Comparison of ENCODE assay signal across 17 cellular contexts in the genomic region with DNA sequence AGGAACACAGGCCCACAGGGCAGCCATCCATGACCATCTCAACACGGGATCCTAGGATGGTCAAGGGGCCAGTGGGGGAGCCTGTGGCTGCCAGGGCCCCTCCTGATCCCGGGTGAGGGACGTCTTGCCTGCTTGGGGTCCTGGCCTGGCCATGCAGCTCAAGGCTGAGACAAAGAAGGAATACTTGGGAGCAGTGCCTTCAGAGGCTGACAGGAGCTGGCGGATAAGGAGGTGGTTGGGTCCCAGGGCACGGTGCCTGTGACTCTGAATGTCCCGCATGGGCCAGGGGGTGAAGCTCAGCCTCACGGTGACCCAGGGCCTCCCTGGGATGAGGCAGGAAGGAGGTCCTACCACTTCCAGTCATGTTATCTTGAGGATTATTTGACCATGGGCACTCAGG.
DNase-seq lines count a peak whose midpoint lies in the region; ATAC-seq and TF ChIP-seq lines count a peak whose summit lies in the region.
"Had no signal": no experiment of that assay in that cellular context is flagged by ENCODE, and none has a peak within 500 bp of the region (broad histone marks: within the 10 kb centered on the region; RNA-seq: fewer than 3 reads in every experiment).

No MANE protein-coding gene starts in this region.

- no peak for ATAC-seq in gastroesophageal sphincter
- ATAC-seq in HG03139 (IDR thresholded peaks at IDR 0.05; ENCODE audit: unreplicated experiment): no peak
- ATAC-seq: A549, GM23338 had no signal

- whole genome bisulfite sequencing in gastroesophageal sphincter (ENCODE audit: low coverage in 1 of 2), 2 donors: 70% methylated on average over 4 of the region's 7 CpGs; no CpG with 5 or more reads in 1 of the 2 donors

- no peaks in the 10 kb centered on the region for H3K36me3 ChIP-seq in left ventricle myocardium inferior
- H3K36me3 ChIP-seq in gastroesophageal sphincter: no peaks in the 10 kb centered on the region

- TF ChIP-seq EP300 in gastroesophageal sphincter (IDR thresholded peaks at IDR 0.05): no peak

- TF ChIP-seq CTCF in left ventricle myocardium inferior (IDR thresholded peaks at IDR 0.05; ENCODE audit: borderline replicate concordance) (no peak), gastroesophageal sphincter (IDR thresholded peaks at IDR 0.05) (no peak)

- intact Hi-C loops in left ventricle myocardium inferior (cut with micrococcal nuclease) (no loop called here), cardiac septum (cut with DNase I) (no loop called here)

- peaks cover 52% of the 10 kb centered on the region for H3K4me1 ChIP-seq in left ventricle myocardium inferior
- peaks cover 0 to 70% (median 32%) of the 10 kb centered on the region in 3 donors for H3K4me1 ChIP-seq in gastroesophageal sphincter
- H3K4me1 ChIP-seq: A549 had no signal

- H3K9me3 ChIP-seq in left ventricle myocardium inferior (replicated peaks) (no peaks in the 10 kb centered on the region), gastroesophageal sphincter (no peaks in the 10 kb centered on the region)
- H3K9me3 ChIP-seq: A549 had no signal

- DNase-seq in left ventricle myocardium inferior (no peak), cardiac septum (ENCODE audit: low spot score) (no peak), EL (no peak), caudate nucleus (lab: John Stamatoyannopoulos, UW) (no peak)
- DNase-seq in activated naive CD4-positive, alpha-beta T cell treated with Interleukin-2 at 50 U/mL for 16 hours: no peak
- DNase-seq: DMS153, HFFc6, KBM-7, NCI-H1092, NCI-H1694, PC-9 had no signal

- H3K27me3 ChIP-seq in left ventricle myocardium inferior (ENCODE audit: low read depth) (peaks cover 21% of the 10 kb centered on the region), gastroesophageal sphincter (no peaks in the 10 kb centered on the region)

- H3K4me3 ChIP-seq in left ventricle myocardium inferior: no peak overlapping the region
- no peak overlapping the region for H3K4me3 ChIP-seq in gastroesophageal sphincter
- H3K4me3 ChIP-seq in skin epidermis: no peak overlapping the region
- H3K4me3 ChIP-seq: A549, GM23338, PC-9 had no signal

- peak overlapping the region; percentile 74 for H3K27ac ChIP-seq in left ventricle myocardium inferior (replicated peaks)
- H3K27ac ChIP-seq in gastroesophageal sphincter: peak overlapping the region; percentile 1 to 85 (median 80)
- H3K27ac ChIP-seq in skin epidermis: peak overlapping the region in 12 of 21 experiments; percentile 1 to 71 (median 55)
- H3K27ac ChIP-seq in caudate nucleus (ENCODE audit: low read depth, low read length): no peak overlapping the region
- H3K27ac ChIP-seq: A549, C4-2B, PC-9 had no signal

- no peak for TF ChIP-seq POLR2A in gastroesophageal sphincter (IDR thresholded peaks at IDR 0.05)
